In genomic region chr11:85530596-85530995, GRCh38 we compare ENCODE assay signal across 27 cellular contexts.
"Had no signal": no experiment of that assay in that cellular context is flagged by ENCODE, and none has a peak within 500 bp of the region (broad histone marks: within the 10 kb centered on the region; RNA-seq: fewer than 3 reads in every experiment).

No MANE protein-coding gene starts in this region.

- H3K9me3 ChIP-seq: thoracic aorta, vagina had no signal

- H3K36me3 ChIP-seq: spleen, thoracic aorta, vagina had no signal

- H3K27ac ChIP-seq: dorsolateral prefrontal cortex, spleen, thoracic aorta, vagina had no signal

- FAIRE-seq: colon, endothelial cell of umbilical vein, frontal cortex had no signal

- DNase-seq: activated B cell treated with CpG ODN at 0.5 μM for 24 hours; activated CD4-positive, alpha-beta T cell treated with anti-CD3 and anti-CD28 coated beads for 36 hours; activated CD4-positive, alpha-beta T cell treated with anti-CD3 and anti-CD28 coated beads, Interleukin-2, amount 50 U/mL, for 4 hours; activated CD8-positive, alpha-beta memory T cell treated with anti-CD3 and anti-CD28 coated beads for 24 hours; activated CD8-positive, alpha-beta memory T cell treated with anti-CD3 and anti-CD28 coated beads, Interleukin-2, amount 50 U/mL, for 48 hours; activated naive CD4-positive, alpha-beta T cell treated with Interleukin-2 at 50 U/mL for 16 hours; activated naive CD8-positive, alpha-beta T cell treated with anti-CD3 and anti-CD28 coated beads, Interleukin-2, amount 10 ng/mL, durations not matched to agents 7 days and 5 days; activated T-cell treated with anti-CD3 and anti-CD28 coated beads, Interleukin-2, amount 50 U/mL, for 48 hours; amniotic stem cell; caudate nucleus; dorsolateral prefrontal cortex; effector memory CD8-positive, alpha-beta T cell; glutamatergic neuron; hippocampal formation; midbrain; natural killer cell; retina; spleen; stimulated activated CD4-positive, alpha-beta T cell treated with anti-CD3 and anti-CD28 coated beads, Interleukin-4, amount 100 ng/mL, for 24 hours; stimulated activated naive CD4-positive, alpha-beta T cell treated with Interleukin-2 at 50 U/mL for 16 hours; T-helper 9 cell had no signal

- H3K4me1 ChIP-seq: spleen, vagina had no signal

- H3K27me3 ChIP-seq: dorsolateral prefrontal cortex, spleen, vagina had no signal

- H3K4me3 ChIP-seq: dorsolateral prefrontal cortex, spleen, thoracic aorta, vagina had no signal

- ATAC-seq: activated CD4-positive, alpha-beta T cell treated with anti-CD3 and anti-CD28 coated beads for 36 hours; effector memory CD8-positive, alpha-beta T cell; esophagus mucosa; natural killer cell had no signal
